In genomic region chr11:29159552-29160465, GRCh38 we compare ENCODE assay signal across 9 cellular contexts.
DNase-seq lines count a peak whose midpoint lies in the region; ATAC-seq and TF ChIP-seq lines count a peak whose summit lies in the region.
"Had no signal": no experiment of that assay in that cellular context is flagged by ENCODE, and none has a peak within 500 bp of the region (broad histone marks: within the 10 kb centered on the region; RNA-seq: fewer than 3 reads in every experiment).

No MANE protein-coding gene starts in this region.

- no peaks in the 10 kb centered on the region for H4K20me1 ChIP-seq in PC-9 (ENCODE audit: insufficient read depth)

- H3K36me3 ChIP-seq in PC-9 (ENCODE audit: low read depth) = no peaks in the 10 kb centered on the region

- peak overlapping the region in 1 of 10 donors; percentile 66 for H3K27ac Mint-ChIP-seq in naive thymus-derived CD8-positive, alpha-beta T cell
- H3K27ac Mint-ChIP-seq: activated naive CD8-positive, alpha-beta T cell treated with anti-CD3 and anti-CD28 coated beads, Interleukin-2, amount 10 ng/mL, durations not matched to agents 7 days and 5 days had no signal

- no peaks in the 10 kb centered on the region for H3F3A ChIP-seq in PC-9 (ENCODE audit: insufficient read depth, low read depth)

- no peaks in the 10 kb centered on the region for H3K9me3 ChIP-seq in PC-9 (ENCODE audit: insufficient read depth, low read depth)

- TF ChIP-seq CTCF in PC-9 (conservative IDR thresholded peaks at IDR 0.05) (peak; percentile 79), epithelial cell of proximal tubule (conservative IDR thresholded peaks at IDR 0.05; ENCODE audit: low read depth, low read length) (peak; percentile 91)

- no peak overlapping the region for H3K27ac ChIP-seq in PC-9

- H3K27me3 Mint-ChIP-seq in naive thymus-derived CD8-positive, alpha-beta T cell = no peaks in the 10 kb centered on the region
- H3K27me3 Mint-ChIP-seq: activated naive CD8-positive, alpha-beta T cell treated with anti-CD3 and anti-CD28 coated beads, Interleukin-2, amount 10 ng/mL, durations not matched to agents 7 days and 5 days had no signal

- no TSS peak for BruUV-seq in PC-9 (replicated peaks; lab: Mats Ljungman, UMichigan)

- peaks cover 0 to 33% (median 7%) of the 10 kb centered on the region in 9 donors for H3K9me3 Mint-ChIP-seq in naive thymus-derived CD8-positive, alpha-beta T cell
- H3K9me3 Mint-ChIP-seq: activated naive CD8-positive, alpha-beta T cell treated with anti-CD3 and anti-CD28 coated beads, Interleukin-2, amount 10 ng/mL, durations not matched to agents 7 days and 5 days had no signal

- DNase-seq in NCI-H1436 (lab: John Stamatoyannopoulos, UW) = peak; percentile 25
- no peak for DNase-seq in NCI-H1436 treated with DMSO at 0.1 percent for 48 hours (lab: John Stamatoyannopoulos, UW)
- DNase-seq in HS-5 (ENCODE audit: low read depth) = peak; percentile 41
- peak in 1 of 2 experiments; percentile 48 for DNase-seq in PC-9
- DNase-seq in epithelial cell of proximal tubule (ENCODE audit: low read depth) = no peak
- DNase-seq in posterior cingulate gyrus = peak in 8 of 10 donors; percentile 10 to 86 (median 17)
- DNase-seq in naive thymus-derived CD8-positive, alpha-beta T cell = no peak
- DNase-seq: activated naive CD8-positive, alpha-beta T cell treated with anti-CD3 and anti-CD28 coated beads, Interleukin-2, amount 10 ng/mL, durations not matched to agents 7 days and 5 days had no signal

- ATAC-seq in GM21390 (IDR thresholded peaks at IDR 0.05; ENCODE audit: unreplicated experiment) = peak; percentile 94
- ATAC-seq in naive thymus-derived CD8-positive, alpha-beta T cell = no peak

- H3K9me2 ChIP-seq in PC-9 (ENCODE audit: insufficient read depth) = no peaks in the 10 kb centered on the region

- peaks cover 0 to 5% (median 0%) of the 10 kb centered on the region in 3 donors for H3K36me3 Mint-ChIP-seq in naive thymus-derived CD8-positive, alpha-beta T cell
- H3K36me3 Mint-ChIP-seq: activated naive CD8-positive, alpha-beta T cell treated with anti-CD3 and anti-CD28 coated beads, Interleukin-2, amount 10 ng/mL, durations not matched to agents 7 days and 5 days had no signal

- H3K4me3 ChIP-seq in PC-9 (no peak overlapping the region), epithelial cell of proximal tubule (ENCODE audit: low read depth, low read length) (no peak overlapping the region)

- no peak overlapping the region for H3K4me2 ChIP-seq in PC-9

- no peak overlapping the region for H2AFZ ChIP-seq in PC-9

- H3K79me2 ChIP-seq in PC-9 (ENCODE audit: low read depth) = no peaks in the 10 kb centered on the region

- intact Hi-C loops in PC-9 (cut with micrococcal nuclease; ENCODE audit: unreplicated experiment) (loop anchor here (2.0 to 10.0 kb wide), 4 partner anchors 135 to 1458 kb away; partner anchors contain the start of gene BDNF), posterior cingulate gyrus (cut with DNase I) (no loop called here)

- H3K27me3 ChIP-seq in PC-9 (ENCODE audit: insufficient read depth, low read depth) = no peaks in the 10 kb centered on the region

- H3K4me1 Mint-ChIP-seq in naive thymus-derived CD8-positive, alpha-beta T cell = no peaks in the 10 kb centered on the region
- H3K4me1 Mint-ChIP-seq: activated naive CD8-positive, alpha-beta T cell treated with anti-CD3 and anti-CD28 coated beads, Interleukin-2, amount 10 ng/mL, durations not matched to agents 7 days and 5 days had no signal

- CTCF ChIA-PET in PC-9 (lab: Charles Lee) = interaction anchor here (0.6 to 1.1 kb wide), 7 partner anchors 26 to 1461 kb away, joined by 3 to 7 read pairs (median 3); no protein-coding TSS in a partner anchor

- no peaks in the 10 kb centered on the region for H3K4me1 ChIP-seq in PC-9 (replicated peaks; ENCODE audit: insufficient read depth)

- no peak overlapping the region for H3K4me3 Mint-ChIP-seq in naive thymus-derived CD8-positive, alpha-beta T cell
- H3K4me3 Mint-ChIP-seq: activated naive CD8-positive, alpha-beta T cell treated with anti-CD3 and anti-CD28 coated beads, Interleukin-2, amount 10 ng/mL, durations not matched to agents 7 days and 5 days had no signal

- POLR2A ChIA-PET in PC-9 (lab: Charles Lee; ENCODE audit: unreplicated experiment) = interaction anchor here (0.6 to 0.7 kb wide), 2 partner anchors 14 to 120 kb away, joined by 3 to 4 read pairs; no protein-coding TSS in a partner anchor
- POLR2A ChIA-PET in naive thymus-derived CD8-positive, alpha-beta T cell (lab: Charles Lee) = no interaction called here

Comparison
In these comparisons a context has a peak if more than half of its experiments do, and no peak if none do; other contexts are left out.
1. DNase-seq: peak in NCI-H1436 (single experiment), HS-5 (single experiment) and posterior cingulate gyrus (8 of 10); none in NCI-H1436 treated with DMSO at 0.1 percent for 48 hours (single experiment), epithelial cell of proximal tubule (single experiment) and naive thymus-derived CD8-positive, alpha-beta T cell (0 of 10).